14 cellular contexts compared by ENCODE assay signal in genomic region chr7:50821457-50821977, GRCh38. TPM values are rescaled to one million over a fixed set of nuclear protein-coding genes. Genes with fewer than 3 reads are reported as not detected.
A peak's percentile ranks its signal among the peaks of the same experiment; 100 is the strongest.
DNase-seq lines count a peak whose midpoint lies in the region; ATAC-seq, FAIRE-seq and TF ChIP-seq lines count a peak whose summit lies in the region.
"Had no signal": no experiment of that assay in that cellular context is flagged by ENCODE, and none has a peak within 500 bp of the region (broad histone marks: within the 10 kb centered on the region; RNA-seq: fewer than 3 reads in every experiment).

No MANE protein-coding gene starts in this region.

- POLR2A ChIA-PET in Panc1 (lab: Charles Lee): no interaction called here

- in situ Hi-C loops in Panc1 (cut with HindIII; ENCODE audit: low pct_unique_long_range_greater_than_20kb, low sequenced_read_pairs): no loop called here

- no peaks in the 10 kb centered on the region for H3K9me3 ChIP-seq in heart right ventricle
- no peaks in the 10 kb centered on the region for H3K9me3 ChIP-seq in Panc1 (ENCODE audit: control insufficient read depth, insufficient read depth, low read depth, low read length)
- no peaks in the 10 kb centered on the region for H3K9me3 ChIP-seq in prostate gland
- H3K9me3 ChIP-seq: upper lobe of left lung had no signal

- TF ChIP-seq CTCF in heart right ventricle (IDR thresholded peaks at IDR 0.05) (no peak), Panc1 (IDR thresholded peaks at IDR 0.05) (no peak), fibroblast of pulmonary artery (IDR thresholded peaks at IDR 0.05; ENCODE audit: low read length, missing control alignments) (no peak), prostate gland (IDR thresholded peaks at IDR 0.05) (no peak), GM20000 (IDR thresholded peaks at IDR 0.05; ENCODE audit: extremely low read depth, missing control alignments) (no peak)

- H3K4me1 ChIP-seq in heart right ventricle: peaks cover 0 to 23% (median 7%) of the 10 kb centered on the region in 9 donors
- H3K4me1 ChIP-seq in Panc1 (ENCODE audit: control insufficient read depth, insufficient read depth, low read length): no peaks in the 10 kb centered on the region
- H3K4me1 ChIP-seq in prostate gland (replicated peaks): no peaks in the 10 kb centered on the region

- 48 to 50% methylated on average over 11 of the region's 11 CpGs for WGBS in heart right ventricle, 2 donors
- 28% methylated on average over 11 of the region's 11 CpGs for WGBS in prostate gland

- no peak for TF ChIP-seq POLR2A in prostate gland (IDR thresholded peaks at IDR 0.05)

- ATAC-seq in heart right ventricle (peak in 7 of 8 donors; percentile 47 to 85 (median 63)), Right ventricle myocardium superior (ENCODE audit: poor library complexity) (no peak), Panc1 (peak; percentile 34; the same call in 1 of the 2 replicates), GM19351 (IDR thresholded peaks at IDR 0.05; ENCODE audit: unreplicated experiment) (no peak)
- ATAC-seq: natural killer cell, T-helper 17 cell had no signal

- H3K36me3 ChIP-seq in heart right ventricle (no peaks in the 10 kb centered on the region), Panc1 (ENCODE audit: control insufficient read depth, insufficient read depth, low read length) (no peaks in the 10 kb centered on the region), prostate gland (no peaks in the 10 kb centered on the region)
- H3K36me3 ChIP-seq: upper lobe of left lung had no signal

- H3K27ac ChIP-seq in heart right ventricle (peak overlapping the region in 2 of 10 donors; percentile 39 to 48), Panc1 (ENCODE audit: low read length) (no peak overlapping the region), prostate gland (peak overlapping the region in 1 of 2 donors; percentile 9)
- H3K27ac ChIP-seq: HL-60, upper lobe of left lung had no signal

- FAIRE-seq in urothelium cell line (lab: Jason Lieb, UNC): peak; percentile 65

- CTCF ChIA-PET in Panc1 (lab: Charles Lee): no interaction called here

- intact Hi-C loops in heart right ventricle (cut with DNase I) (no loop called here), Right ventricle myocardium superior (cut with DNase I) (no loop called here), Panc1 (cut with micrococcal nuclease; ENCODE audit: unreplicated experiment) (no loop called here), prostate gland (cut with DNase I) (no loop called here)

- H3K4me3 ChIP-seq in heart right ventricle (no peak overlapping the region), Panc1 (ENCODE audit: low read depth in 2 of 2, low read length in 2 of 2) (no peak overlapping the region; a peak in 1 of 4 replicates), fibroblast of pulmonary artery (replicated peaks; ENCODE audit: low read depth, low read length) (no peak overlapping the region), prostate gland (no peak overlapping the region)
- H3K4me3 ChIP-seq: upper lobe of left lung had no signal

- no peak for DNase-seq in heart right ventricle
- no peak for DNase-seq in Right ventricle myocardium superior
- DNase-seq in Panc1 (ENCODE audit: low read depth, low spot score): peak; percentile 70
- peak; percentile 52 for DNase-seq in fibroblast of pulmonary artery (ENCODE audit: low read depth)
- peak; percentile 49 for DNase-seq in urothelium cell line (ENCODE audit: low spot score)
- DNase-seq in prostate gland (ENCODE audit: low spot score): no peak
- DNase-seq in GM20000 (ENCODE audit: low spot score): no peak
- DNase-seq: DND-41, natural killer cell, NCI-H1048, T-helper 17 cell, upper lobe of left lung had no signal

- H3K27me3 ChIP-seq in heart right ventricle (no peaks in the 10 kb centered on the region), Panc1 (ENCODE audit: control insufficient read depth, insufficient read depth, low read length) (no peaks in the 10 kb centered on the region), prostate gland (replicated peaks; ENCODE audit: insufficient read depth) (no peaks in the 10 kb centered on the region)
- H3K27me3 ChIP-seq: upper lobe of left lung had no signal

- BruUV-seq in Panc1 (replicated peaks; lab: Mats Ljungman, UMichigan): no TSS peak

RNA-seq across cellular contexts. Expression of gene GRB10, which starts 38.8 kb away (rescaled TPM):
- total RNA-seq in heart right ventricle (10 to 100 TPM; 25.5 to 48.7 (median 31.5) TPM), Right ventricle myocardium superior (32.2 TPM), Panc1 (2021; ENCODE audit: unreplicated experiment) (38.3 TPM), prostate gland (10 to 100 TPM; 54.3 to 63.1 TPM)
- polyA plus RNA-seq in heart right ventricle: 10 to 100 TPM; 13.2 to 22.5 TPM
- polyA plus RNA-seq in Panc1 (2012; ENCODE audit: insufficient read length): 27.7 TPM

Comparison
In these comparisons a context has a peak if more than half of its experiments do, and no peak if none do; other contexts are left out.
1. ATAC-seq: peak in heart right ventricle (7 of 8) and Panc1 (single experiment); none in Right ventricle myocardium superior (single experiment) and GM19351 (single experiment).
2. DNase-seq: peak in Panc1 (single experiment), fibroblast of pulmonary artery (single experiment) and urothelium cell line (single experiment); none in heart right ventricle (0 of 2), Right ventricle myocardium superior (single experiment), prostate gland (single experiment) and GM20000 (single experiment).